9 cellular contexts compared by ENCODE assay signal in genomic region chr22:50656122-50657070, GRCh38. TPM values are rescaled to one million over a fixed set of nuclear protein-coding genes. Genes with fewer than 3 reads are reported as not detected.
DNase-seq lines count a peak whose midpoint lies in the region; ATAC-seq, FAIRE-seq and TF ChIP-seq lines count a peak whose summit lies in the region.
"Had no signal": no experiment of that assay in that cellular context is flagged by ENCODE, and none has a peak within 500 bp of the region (broad histone marks: within the 10 kb centered on the region; RNA-seq: fewer than 3 reads in every experiment).

No MANE protein-coding gene starts in this region.

- H3K27ac ChIP-seq in HepG2 (ENCODE audit: extremely low read length, insufficient read depth, low read length) = no peak overlapping the region
- H3K27ac ChIP-seq in upper lobe of left lung = peak overlapping the region; percentile 71 to 83 (median 78)

- H3K9ac ChIP-seq in HepG2 (ENCODE audit: insufficient read depth, low read depth, low read length) = peak overlapping the region; percentile 47

- H3K9me3 ChIP-seq in HepG2 (ENCODE audit: low read length) (no peaks in the 10 kb centered on the region), upper lobe of left lung (no peaks in the 10 kb centered on the region)

- ATAC-seq in HepG2 = peak; percentile 89
- ATAC-seq in upper lobe of left lung (ENCODE audit: low FRiP score in 2 of 2) = peak; percentile 48 to 90
- ATAC-seq in HG03520 (IDR thresholded peaks at IDR 0.05; ENCODE audit: unreplicated experiment) = no peak

- 33% methylated on average over 20 of the region's 23 CpGs for WGBS in HepG2 (ENCODE audit: low lambda C conversion rate)
- 47 to 65% methylated on average over 12 to 23 of the region's 23 CpGs for WGBS in upper lobe of left lung, 2 donors

- peak overlapping the region; percentile 25 for H2AFZ ChIP-seq in HepG2 (ENCODE audit: low read length)

- TF ChIP-seq CTCF in epithelial cell of esophagus (IDR thresholded peaks at IDR 0.05; ENCODE audit: insufficient read depth, low read depth, low read length, missing control alignments) = no peak
- TF ChIP-seq CTCF in HepG2 (CRISPR knock-in tag; IDR thresholded peaks at IDR 0.05) = no peak
- TF ChIP-seq CTCF in upper lobe of left lung (IDR thresholded peaks at IDR 0.05) = no peak

- H3K79me2 ChIP-seq in HepG2 (ENCODE audit: insufficient read depth, low read length) = no peaks in the 10 kb centered on the region

- TF ChIP-seq POLR2A in HepG2 (IDR thresholded peaks at IDR 0.05; ENCODE audit: insufficient read depth in 1 of 2, low read depth in 2 of 2, low read length in 2 of 2) = no peak
- peak in 1 of 4 donors; percentile 25 for TF ChIP-seq POLR2A in upper lobe of left lung (IDR thresholded peaks at IDR 0.05)

- DNase-seq in LoVo (ENCODE audit: low spot score) (peak; percentile 14), epithelial cell of esophagus (ENCODE audit: low read depth) (peak; percentile 43), HepG2 (ENCODE audit: low spot score) (peak; percentile 58), upper lobe of left lung (peak in 1 of 2 donors; percentile 62), mucosa of gallbladder (ENCODE audit: low spot score) (no peak), GM19238 (ENCODE audit: insufficient read length, low spot score) (no peak)
- DNase-seq in stimulated activated naive CD4-positive, alpha-beta T cell (lab: John Stamatoyannopoulos, UW) = no peak
- DNase-seq: activated naive CD8-positive, alpha-beta T cell treated with anti-CD3 and anti-CD28 coated beads for 36 hours had no signal

- TF ChIP-seq EP300 in HepG2 (IDR thresholded peaks at IDR 0.05; ENCODE audit: low read depth in 2 of 2, low read length in 2 of 2) = no peak; a peak in 2 of 4 replicates
- no peak for TF ChIP-seq EP300 in HepG2 (CRISPR knock-in tag; IDR thresholded peaks at IDR 0.05; ENCODE audit: borderline replicate concordance)
- peak in 3 of 4 donors; percentile 55 to 91 (median 81) for TF ChIP-seq EP300 in upper lobe of left lung (IDR thresholded peaks at IDR 0.05)

- H3K36me3 ChIP-seq in HepG2 (replicated peaks in 1 of 2; ENCODE audit: control insufficient read depth in 1 of 2, insufficient read depth in 2 of 2, low read length in 2 of 2) (no peaks in the 10 kb centered on the region), upper lobe of left lung (no peaks in the 10 kb centered on the region)

- H3K4me3 ChIP-seq in epithelial cell of esophagus (ENCODE audit: low read length) = no peak overlapping the region
- H3K4me3 ChIP-seq in HepG2 (replicated peaks in 1 of 3; ENCODE audit: insufficient read depth in 1 of 3, low read depth in 2 of 3, low read length in 3 of 3) = peak overlapping the region in 1 of 3 experiments; percentile 49; a peak in 2 of 6 replicates
- H3K4me3 ChIP-seq in upper lobe of left lung = no peak overlapping the region

- in situ Hi-C loops in HepG2 (cut with HindIII; ENCODE audit: extremely low pct_ligation_motif_present, low pct_unique_long_range_greater_than_20kb) = no loop called here

- H3K27me3 ChIP-seq in HepG2 (ENCODE audit: control insufficient read depth in 1 of 2, insufficient read depth in 2 of 2, low read length in 2 of 2) (no peaks in the 10 kb centered on the region; a peak in 1 of 5 replicates), upper lobe of left lung (no peaks in the 10 kb centered on the region)

- POLR2A ChIA-PET in HepG2 (lab: Yijun Ruan, JAX) = interaction anchor here (0.7 to 1.2 kb wide), 4 partner anchors 11 to 16 kb away, joined by 3 to 15 read pairs (median 7); partner anchors contain the start of gene SHANK3

- intact Hi-C loops in HepG2 (cut with micrococcal nuclease; ENCODE audit: unreplicated experiment) = no loop called here

- CTCF ChIA-PET in HepG2 (lab: Yijun Ruan, JAX; ENCODE audit: low intra/inter-chr PET ratio, low total read pairs) = no interaction called here

- no peak for TF ChIP-seq RAD21 in HepG2 (CRISPR knock-in tag; IDR thresholded peaks at IDR 0.05)

- BruUV-seq in HepG2 (replicated peaks; lab: Mats Ljungman, UMichigan) = no TSS peak

- H3K4me1 ChIP-seq in HepG2 (ENCODE audit: insufficient read depth, low read length) (peaks cover 31% of the 10 kb centered on the region), upper lobe of left lung (peaks cover 16 to 23% (median 20%) of the 10 kb centered on the region in 4 donors)

- H4K20me1 ChIP-seq in HepG2 (ENCODE audit: insufficient read depth, low read length) = no peaks in the 10 kb centered on the region

- H3K4me2 ChIP-seq in HepG2 (ENCODE audit: low read depth, low read length) = peak overlapping the region; percentile 76

- FAIRE-seq in HepG2 (lab: Jason Lieb, UNC) = no peak

RNA-seq across cellular contexts. Expression of gene SHANK3, which starts 16.2 kb away (rescaled TPM):
- total RNA-seq in HepG2 (2016; rRNA removed; fragmentation: Illumina TruSeq; extraction: Trizol) (1.9 and 2.9 TPM in 2 replicates), upper lobe of left lung (100 to 1,000 TPM in 1 of 6 donors, 10 to 100 TPM in 5; 16.6 to 105 (median 51.1) TPM), mucosa of gallbladder (21.8 TPM)
- 0.79 and 1.0 TPM in 2 replicates for total RNA-seq in HepG2 (2016; cell fraction: cytosol; rRNA removed; fragmentation: Illumina TruSeq; extraction: Trizol; ENCODE audit: low read depth)
- 1.7 and 2.9 TPM in 2 replicates for total RNA-seq in HepG2 (2016; cell fraction: insoluble cytoplasmic fraction; rRNA removed; fragmentation: Illumina TruSeq; extraction: Trizol)
- 2.3 TPM in 2 replicates for total RNA-seq in HepG2 (2016; cell fraction: membrane; rRNA removed; fragmentation: Illumina TruSeq; extraction: Trizol)
- total RNA-seq in HepG2 (2016; cell fraction: nucleus; rRNA removed; fragmentation: Illumina TruSeq; extraction: Trizol) = 2.9 and 3.7 TPM in 2 replicates
- 4.6 and 6.5 TPM in 2 replicates for polyA plus RNA-seq in HepG2 (2011; rRNA removed)
- polyA plus RNA-seq in HepG2 (2011; cell fraction: cytosol; rRNA removed) = 3.0 and 3.9 TPM in 2 replicates
- 25.0 and 33.1 TPM in 2 replicates for polyA plus RNA-seq in HepG2 (2011; cell fraction: nucleus; rRNA removed)
- polyA plus RNA-seq in HepG2 (2012) = 7.9 and 8.7 TPM in 2 replicates
- 0.66 and 0.71 TPM in 2 replicates for polyA plus RNA-seq in HepG2 (2016; cell fraction: cytosol; fragmentation: Illumina TruSeq; extraction: Trizol; ENCODE audit: low read depth)
- 3.0 and 4.2 TPM in 2 replicates for polyA plus RNA-seq in HepG2 (2016; cell fraction: insoluble cytoplasmic fraction; fragmentation: Illumina TruSeq; extraction: Trizol; ENCODE audit: low read depth)
- polyA plus RNA-seq in HepG2 (2016; cell fraction: membrane; fragmentation: Illumina TruSeq; extraction: Trizol; ENCODE audit: low read depth) = 1.6 and 1.9 TPM in 2 replicates
- 14.0 and 17.0 TPM in 2 replicates for polyA plus RNA-seq in HepG2 (2016; cell fraction: nucleus; fragmentation: Illumina TruSeq; extraction: Trizol; ENCODE audit: insufficient read depth, low read depth)
- polyA minus RNA-seq in HepG2 (2011; rRNA and poly(A)+ RNA removed; ENCODE audit: low replicate concordance) = 0.07 and 4.8 TPM in 2 replicates
- polyA minus RNA-seq in HepG2 (2011; cell fraction: cytosol; rRNA and poly(A)+ RNA removed) = 5.2 and 5.4 TPM in 2 replicates
- polyA minus RNA-seq in HepG2 (2011; cell fraction: nucleus; rRNA and poly(A)+ RNA removed) = 5.8 and 5.9 TPM in 2 replicates

RNA-seq across cellular contexts. Expression of gene ARSA, which starts 28.4 kb away (rescaled TPM):
- total RNA-seq in HepG2 (2016; rRNA removed; fragmentation: Illumina TruSeq; extraction: Trizol) (3.8 and 9.0 TPM in 2 replicates), upper lobe of left lung (10 to 100 TPM; 29.8 to 99.0 (median 59.2) TPM), mucosa of gallbladder (113 TPM)
- total RNA-seq in HepG2 (2016; cell fraction: cytosol; rRNA removed; fragmentation: Illumina TruSeq; extraction: Trizol; ENCODE audit: low read depth) = 1.6 and 2.0 TPM in 2 replicates
- total RNA-seq in HepG2 (2016; cell fraction: insoluble cytoplasmic fraction; rRNA removed; fragmentation: Illumina TruSeq; extraction: Trizol) = 3.7 and 9.9 TPM in 2 replicates
- total RNA-seq in HepG2 (2016; cell fraction: membrane; rRNA removed; fragmentation: Illumina TruSeq; extraction: Trizol) = 2.6 and 3.5 TPM in 2 replicates
- total RNA-seq in HepG2 (2016; cell fraction: nucleus; rRNA removed; fragmentation: Illumina TruSeq; extraction: Trizol) = 11.3 and 13.3 TPM in 2 replicates
- polyA plus RNA-seq in HepG2 (2011; rRNA removed) = 11.5 and 19.0 TPM in 2 replicates
- 5.2 and 7.9 TPM in 2 replicates for polyA plus RNA-seq in HepG2 (2011; cell fraction: cytosol; rRNA removed)
- 58.3 and 62.0 TPM in 2 replicates for polyA plus RNA-seq in HepG2 (2011; cell fraction: nucleus; rRNA removed)
- polyA plus RNA-seq in HepG2 (2012) = 11.0 and 15.5 TPM in 2 replicates
- polyA plus RNA-seq in HepG2 (2016; cell fraction: cytosol; fragmentation: Illumina TruSeq; extraction: Trizol; ENCODE audit: low read depth) = 2.4 and 2.9 TPM in 2 replicates
- 4.2 and 5.5 TPM in 2 replicates for polyA plus RNA-seq in HepG2 (2016; cell fraction: insoluble cytoplasmic fraction; fragmentation: Illumina TruSeq; extraction: Trizol; ENCODE audit: low read depth)
- polyA plus RNA-seq in HepG2 (2016; cell fraction: membrane; fragmentation: Illumina TruSeq; extraction: Trizol; ENCODE audit: low read depth) = 3.1 and 3.4 TPM in 2 replicates
- 25.4 and 29.9 TPM in 2 replicates for polyA plus RNA-seq in HepG2 (2016; cell fraction: nucleus; fragmentation: Illumina TruSeq; extraction: Trizol; ENCODE audit: insufficient read depth, low read depth)
- polyA minus RNA-seq in HepG2 (2011; rRNA and poly(A)+ RNA removed; ENCODE audit: low replicate concordance) = 2.0 and 19.4 TPM in 2 replicates
- 6.5 and 8.6 TPM in 2 replicates for polyA minus RNA-seq in HepG2 (2011; cell fraction: cytosol; rRNA and poly(A)+ RNA removed)
- polyA minus RNA-seq in HepG2 (2011; cell fraction: nucleus; rRNA and poly(A)+ RNA removed) = 7.1 and 7.6 TPM in 2 replicates

RNA-seq across cellular contexts. Expression of gene MAPK8IP2, which starts 55.8 kb away (rescaled TPM):
- total RNA-seq in HepG2 (2016; rRNA removed; fragmentation: Illumina TruSeq; extraction: Trizol) = 2.1 and 2.6 TPM in 2 replicates
- 0.10 and 0.18 TPM in 2 replicates for total RNA-seq in HepG2 (2016; cell fraction: cytosol; rRNA removed; fragmentation: Illumina TruSeq; extraction: Trizol; ENCODE audit: low read depth)
- total RNA-seq in HepG2 (2016; cell fraction: insoluble cytoplasmic fraction; rRNA removed; fragmentation: Illumina TruSeq; extraction: Trizol) = 1.6 and 2.3 TPM in 2 replicates
- 0.65 and 0.77 TPM in 2 replicates for total RNA-seq in HepG2 (2016; cell fraction: membrane; rRNA removed; fragmentation: Illumina TruSeq; extraction: Trizol)
- total RNA-seq in HepG2 (2016; cell fraction: nucleus; rRNA removed; fragmentation: Illumina TruSeq; extraction: Trizol) = 1.8 and 2.3 TPM in 2 replicates
- polyA plus RNA-seq in HepG2 (2011; rRNA removed) = 1.3 and 2.2 TPM in 2 replicates
- polyA plus RNA-seq in HepG2 (2011; cell fraction: cytosol; rRNA removed) = 1.2 TPM in 2 replicates
- 4.1 and 4.5 TPM in 2 replicates for polyA plus RNA-seq in HepG2 (2011; cell fraction: nucleus; rRNA removed)
- polyA plus RNA-seq in HepG2 (2012) = 0.87 and 1.2 TPM in 2 replicates
- polyA plus RNA-seq in HepG2 (2016; cell fraction: cytosol; fragmentation: Illumina TruSeq; extraction: Trizol; ENCODE audit: low read depth) = 0.20 TPM in 2 replicates
- polyA plus RNA-seq in HepG2 (2016; cell fraction: insoluble cytoplasmic fraction; fragmentation: Illumina TruSeq; extraction: Trizol; ENCODE audit: low read depth) = 1.7 and 2.3 TPM in 2 replicates
- 0.47 and 0.71 TPM in 2 replicates for polyA plus RNA-seq in HepG2 (2016; cell fraction: membrane; fragmentation: Illumina TruSeq; extraction: Trizol; ENCODE audit: low read depth)
- polyA plus RNA-seq in HepG2 (2016; cell fraction: nucleus; fragmentation: Illumina TruSeq; extraction: Trizol; ENCODE audit: insufficient read depth, low read depth) = 3.0 and 3.2 TPM in 2 replicates
- polyA minus RNA-seq in HepG2 (2011; rRNA and poly(A)+ RNA removed; ENCODE audit: low replicate concordance) = 3.4 TPM in 1 of 2 replicates, not detected in the other
- 1.5 and 2.2 TPM in 2 replicates for polyA minus RNA-seq in HepG2 (2011; cell fraction: cytosol; rRNA and poly(A)+ RNA removed)
- polyA minus RNA-seq in HepG2 (2011; cell fraction: nucleus; rRNA and poly(A)+ RNA removed) = 1.4 and 1.5 TPM in 2 replicates
- total RNA-seq in upper lobe of left lung = 1 to 10 TPM; 1.0 to 5.5 (median 3.4) TPM
- total RNA-seq in mucosa of gallbladder = 0.89 TPM

Comparison
In these comparisons a context has a peak if more than half of its experiments do, and no peak if none do; other contexts are left out.
1. DNase-seq: peak in LoVo (single experiment), epithelial cell of esophagus (single experiment) and HepG2 (single experiment); none in mucosa of gallbladder (single experiment), stimulated activated naive CD4-positive, alpha-beta T cell (0 of 6) and GM19238 (single experiment).